27 cellular contexts compared by ENCODE assay signal in genomic region chr3:29899011-29899410, GRCh38.
"Had no signal": no experiment of that assay in that cellular context is flagged by ENCODE, and none has a peak within 500 bp of the region (broad histone marks: within the 10 kb centered on the region; RNA-seq: fewer than 3 reads in every experiment).

No MANE protein-coding gene starts in this region.

- H3K4me3 ChIP-seq: colonic mucosa, esophagus squamous epithelium, gastroesophageal sphincter, heart left ventricle, hepatocyte, left lung, lower lobe of right lung, mucosa of descending colon had no signal

- H3K4me3 Mint-ChIP-seq: dendritic cell treated with granulocyte-macrophage colony-stimulating factor and Interleukin-4, amounts not matched to agents 40 ng/mL and 50 ng/mL, for 4 days; effector memory CD8-positive, alpha-beta T cell; endodermal cell; immature natural killer cell; mesothelial cell of epicardium; naive B cell had no signal

- H3K27ac Mint-ChIP-seq: dendritic cell treated with granulocyte-macrophage colony-stimulating factor and Interleukin-4, amounts not matched to agents 40 ng/mL and 50 ng/mL, for 4 days; effector memory CD8-positive, alpha-beta T cell; endodermal cell; immature natural killer cell; mesothelial cell of epicardium; naive B cell had no signal

- H3K27me3 Mint-ChIP-seq: dendritic cell treated with granulocyte-macrophage colony-stimulating factor and Interleukin-4, amounts not matched to agents 40 ng/mL and 50 ng/mL, for 4 days; effector memory CD8-positive, alpha-beta T cell had no signal

- H3K36me3 Mint-ChIP-seq: immature natural killer cell, mesothelial cell of epicardium, naive B cell had no signal

- H3K27me3 ChIP-seq: colonic mucosa, esophagus squamous epithelium, foreskin keratinocyte, gastroesophageal sphincter, heart left ventricle, hepatocyte, left lung had no signal

- H3K4me1 Mint-ChIP-seq: endodermal cell, immature natural killer cell, naive B cell had no signal

- H3K9me3 Mint-ChIP-seq: dendritic cell treated with granulocyte-macrophage colony-stimulating factor and Interleukin-4, amounts not matched to agents 40 ng/mL and 50 ng/mL, for 4 days; effector memory CD8-positive, alpha-beta T cell; endodermal cell; mesothelial cell of epicardium had no signal

- H3K36me3 ChIP-seq: colonic mucosa, esophagus squamous epithelium, gastroesophageal sphincter, left lung, lower lobe of right lung had no signal

- FAIRE-seq: endometrium, frontal cortex, kidney had no signal

- DNase-seq: colonic mucosa; cortex of kidney; effector CD8-positive, alpha-beta T cell; effector memory CD8-positive, alpha-beta T cell; endodermal cell; erythroblast; esophagus squamous epithelium; heart left ventricle; hypothalamus; immature natural killer cell; islet precursor cell; kidney; kidney glomerular epithelial cell; left cardiac atrium; left lung; left ventricle myocardium superior; lower lobe of right lung; mesenchymal stem cell; mucosa of descending colon; naive B cell had no signal
